9 cellular contexts compared by ENCODE assay signal in genomic region chr1:29698033-29698432, GRCh38.
DNase-seq lines count a peak whose midpoint lies in the region; ATAC-seq lines count a peak whose summit lies in the region.
"Had no signal": no experiment of that assay in that cellular context is flagged by ENCODE, and none has a peak within 500 bp of the region (broad histone marks: within the 10 kb centered on the region; RNA-seq: fewer than 3 reads in every experiment).

No MANE protein-coding gene starts in this region.

- no peaks in the 10 kb centered on the region for H3K9me3 ChIP-seq in T-helper 17 cell (ENCODE audit: control insufficient read depth, low read length, poor library complexity, severe bottlenecking)

- H3K27me3 Mint-ChIP-seq in T-helper 17 cell, result peaks cover 47% of the 10 kb centered on the region

- no peak overlapping the region for H3K4me3 Mint-ChIP-seq in T-helper 17 cell
- H3K4me3 Mint-ChIP-seq: CD4-positive, CD25-positive, alpha-beta regulatory T cell had no signal

- peaks cover 2% of the 10 kb centered on the region for H3K4me1 Mint-ChIP-seq in T-helper 17 cell
- H3K4me1 Mint-ChIP-seq: CD4-positive, CD25-positive, alpha-beta regulatory T cell had no signal

- intact Hi-C loops in posterior vena cava (cut with DNase I), result no loop called here

- ATAC-seq in GM19467 (IDR thresholded peaks at IDR 0.05; ENCODE audit: unreplicated experiment), result no peak
- ATAC-seq in T-helper 17 cell, result no peak

- DNase-seq in NCI-H187 (lab: John Stamatoyannopoulos, UW) (peak; percentile 32 to 37), NCI-H187 treated with DMSO at 0.1 percent for 48 hours (lab: John Stamatoyannopoulos, UW) (no peak), NCI-H2227 (lab: John Stamatoyannopoulos, UW; ENCODE audit: unreplicated experiment) (peak; percentile 78), dermis blood vessel endothelial cell (peak; percentile 53), posterior vena cava (ENCODE audit: low spot score) (peak; percentile 80), DMS153 treated with DMSO at 0.1 percent for 48 hours (lab: John Stamatoyannopoulos, UW; ENCODE audit: unreplicated experiment) (no peak), T-helper 17 cell (no peak)
- DNase-seq: CD4-positive, CD25-positive, alpha-beta regulatory T cell had no signal

- H3K27ac Mint-ChIP-seq in T-helper 17 cell, result no peak overlapping the region
- H3K27ac Mint-ChIP-seq: CD4-positive, CD25-positive, alpha-beta regulatory T cell had no signal

- H3K36me3 Mint-ChIP-seq in T-helper 17 cell (ENCODE audit: low read depth), result peaks cover 4% of the 10 kb centered on the region
- H3K36me3 Mint-ChIP-seq: CD4-positive, CD25-positive, alpha-beta regulatory T cell had no signal

Comparison
In these comparisons a context has a peak if more than half of its experiments do, and no peak if none do; other contexts are left out.
1. DNase-seq: peak in NCI-H187 (2 of 2), NCI-H2227 (single experiment), dermis blood vessel endothelial cell (single experiment) and posterior vena cava (single experiment); none in NCI-H187 treated with DMSO at 0.1 percent for 48 hours (single experiment), DMS153 treated with DMSO at 0.1 percent for 48 hours (single experiment) and T-helper 17 cell (0 of 3).